13 cellular contexts compared by ENCODE assay signal in genomic region chr2:224944707-224945106, GRCh38.
DNase-seq lines count a peak whose midpoint lies in the region; ATAC-seq and TF ChIP-seq lines count a peak whose summit lies in the region.
"Had no signal": no experiment of that assay in that cellular context is flagged by ENCODE, and none has a peak within 500 bp of the region (broad histone marks: within the 10 kb centered on the region; RNA-seq: fewer than 3 reads in every experiment).

No MANE protein-coding gene starts in this region.

- no peaks in the 10 kb centered on the region for H3K79me2 ChIP-seq in GM23338 (replicated peaks; ENCODE audit: insufficient read depth)

- peak overlapping the region; percentile 29 for H2AFZ ChIP-seq in GM23338

- peak overlapping the region; percentile 90 to 98 (median 94) for H3K4me3 Mint-ChIP-seq in CD4-positive, CD25-positive, alpha-beta regulatory T cell
- H3K4me3 Mint-ChIP-seq in GM23338: no peak overlapping the region
- H3K4me3 Mint-ChIP-seq in activated T-helper 2 cell treated with anti-CD3 and anti-CD28 coated beads, Interferon-gamma antibody, Interleukin-2, Interleukin-4, amounts not matched to agents 10 μg/mL and 5 μg/mL and 100 μg/mL, durations not matched to agents 14 hours and 24 hours and 36 hours (ENCODE audit: low read depth): peak overlapping the region; percentile 83
- H3K4me3 Mint-ChIP-seq in naive B cell: peak overlapping the region; percentile 78 to 94 (median 86)

- no peaks in the 10 kb centered on the region for H3K27me3 ChIP-seq in CD4-positive, CD25-positive, alpha-beta regulatory T cell (ENCODE audit: control insufficient read depth, insufficient read depth, low read length)
- H3K27me3 ChIP-seq in GM23338 (ENCODE audit: insufficient read depth): no peaks in the 10 kb centered on the region
- H3K27me3 ChIP-seq: right lobe of liver had no signal

- peaks cover 70% of the 10 kb centered on the region for H3K4me1 ChIP-seq in CD4-positive, CD25-positive, alpha-beta regulatory T cell (ENCODE audit: control insufficient read depth, insufficient read depth, low read length, poor library complexity, severe bottlenecking)
- H3K4me1 ChIP-seq in GM23338 (ENCODE audit: insufficient read depth): peaks cover 24% of the 10 kb centered on the region
- H3K4me1 ChIP-seq: right lobe of liver had no signal

- intact Hi-C loops in activated T-helper 2 cell treated with anti-CD3 and anti-CD28 coated beads, Interferon-gamma antibody, Interleukin-2, Interleukin-4, amounts not matched to agents 10 μg/mL and 5 μg/mL and 100 μg/mL, durations not matched to agents 14 hours and 24 hours and 36 hours (cut with micrococcal nuclease): no loop called here

- peak overlapping the region; percentile 88 for H3K27ac ChIP-seq in CD4-positive, CD25-positive, alpha-beta regulatory T cell (ENCODE audit: insufficient read depth, low read length, poor library complexity, severe bottlenecking)
- H3K27ac ChIP-seq in GM23338 (ENCODE audit: low read depth): no peak overlapping the region
- H3K27ac ChIP-seq: right lobe of liver had no signal

- H3K9me3 Mint-ChIP-seq in CD4-positive, CD25-positive, alpha-beta regulatory T cell: peaks cover 0 to 2% (median 0%) of the 10 kb centered on the region in 7 donors
- no peaks in the 10 kb centered on the region for H3K9me3 Mint-ChIP-seq in GM23338
- H3K9me3 Mint-ChIP-seq in activated T-helper 2 cell treated with anti-CD3 and anti-CD28 coated beads, Interferon-gamma antibody, Interleukin-2, Interleukin-4, amounts not matched to agents 10 μg/mL and 5 μg/mL and 100 μg/mL, durations not matched to agents 14 hours and 24 hours and 36 hours: no peaks in the 10 kb centered on the region
- H3K9me3 Mint-ChIP-seq in naive B cell: peaks cover 0 to 2% (median 0%) of the 10 kb centered on the region in 7 donors

- no peak for TF ChIP-seq CTCF in GM23338 (conservative IDR thresholded peaks at IDR 0.05; ENCODE audit: low read depth in 2 of 2)

- H4K20me1 ChIP-seq in GM23338 (replicated peaks; ENCODE audit: insufficient read depth): no peaks in the 10 kb centered on the region

- no peaks in the 10 kb centered on the region for H3K9me2 ChIP-seq in GM23338 (ENCODE audit: insufficient read depth)

- H3K36me3 Mint-ChIP-seq in CD4-positive, CD25-positive, alpha-beta regulatory T cell: peaks cover 11% of the 10 kb centered on the region
- H3K36me3 Mint-ChIP-seq in GM23338 (ENCODE audit: low read depth) (no peaks in the 10 kb centered on the region), naive B cell (peaks cover 0 to 6% of the 10 kb centered on the region in 2 donors)
- H3K36me3 Mint-ChIP-seq in activated T-helper 2 cell treated with anti-CD3 and anti-CD28 coated beads, Interferon-gamma antibody, Interleukin-2, Interleukin-4, amounts not matched to agents 10 μg/mL and 5 μg/mL and 100 μg/mL, durations not matched to agents 14 hours and 24 hours and 36 hours (ENCODE audit: low read depth): peaks cover 48% of the 10 kb centered on the region

- H3K9me3 ChIP-seq in CD4-positive, CD25-positive, alpha-beta regulatory T cell (ENCODE audit: control insufficient read depth in 2 of 2, low read length in 2 of 2): no peaks in the 10 kb centered on the region
- H3K9me3 ChIP-seq: right lobe of liver had no signal

- H3F3A ChIP-seq in GM23338 (replicated peaks; ENCODE audit: low read depth): no peaks in the 10 kb centered on the region

- H3K36me3 ChIP-seq in CD4-positive, CD25-positive, alpha-beta regulatory T cell (ENCODE audit: control insufficient read depth, insufficient read depth, low read length): peaks cover 3% of the 10 kb centered on the region
- H3K36me3 ChIP-seq in GM23338 (ENCODE audit: insufficient read depth): no peaks in the 10 kb centered on the region
- H3K36me3 ChIP-seq: right lobe of liver had no signal

- peak overlapping the region; percentile 99 for H3K4me3 ChIP-seq in CD4-positive, CD25-positive, alpha-beta regulatory T cell (ENCODE audit: low read depth, low read length)
- H3K4me3 ChIP-seq in GM23338: no peak overlapping the region
- H3K4me3 ChIP-seq: right lobe of liver had no signal

- peak overlapping the region; percentile 65 for H3K4me2 ChIP-seq in GM23338

- H3K27ac Mint-ChIP-seq in CD4-positive, CD25-positive, alpha-beta regulatory T cell: peak overlapping the region; percentile 94 to 98 (median 96)
- H3K27ac Mint-ChIP-seq in GM23338 (no peak overlapping the region), naive B cell (peak overlapping the region; percentile 39 to 94 (median 85))
- peak overlapping the region; percentile 84 for H3K27ac Mint-ChIP-seq in activated T-helper 2 cell treated with anti-CD3 and anti-CD28 coated beads, Interferon-gamma antibody, Interleukin-2, Interleukin-4, amounts not matched to agents 10 μg/mL and 5 μg/mL and 100 μg/mL, durations not matched to agents 14 hours and 24 hours and 36 hours

- peaks cover 31 to 84% (median 74%) of the 10 kb centered on the region in 4 donors for H3K4me1 Mint-ChIP-seq in CD4-positive, CD25-positive, alpha-beta regulatory T cell
- peaks cover 25% of the 10 kb centered on the region for H3K4me1 Mint-ChIP-seq in GM23338
- peaks cover 76% of the 10 kb centered on the region for H3K4me1 Mint-ChIP-seq in activated T-helper 2 cell treated with anti-CD3 and anti-CD28 coated beads, Interferon-gamma antibody, Interleukin-2, Interleukin-4, amounts not matched to agents 10 μg/mL and 5 μg/mL and 100 μg/mL, durations not matched to agents 14 hours and 24 hours and 36 hours (ENCODE audit: low read depth)
- H3K4me1 Mint-ChIP-seq in naive B cell: peaks cover 71 to 81% (median 72%) of the 10 kb centered on the region in 3 donors

- H3K27me3 Mint-ChIP-seq in CD4-positive, CD25-positive, alpha-beta regulatory T cell: no peaks in the 10 kb centered on the region
- H3K27me3 Mint-ChIP-seq in GM23338 (ENCODE audit: insufficient read depth, low read depth, poor library complexity): no peaks in the 10 kb centered on the region
- H3K27me3 Mint-ChIP-seq in activated T-helper 2 cell treated with anti-CD3 and anti-CD28 coated beads, Interferon-gamma antibody, Interleukin-2, Interleukin-4, amounts not matched to agents 10 μg/mL and 5 μg/mL and 100 μg/mL, durations not matched to agents 14 hours and 24 hours and 36 hours (ENCODE audit: low read depth): no peaks in the 10 kb centered on the region
- H3K27me3 Mint-ChIP-seq in naive B cell: no peaks in the 10 kb centered on the region

- peak in 1 of 3 donors; percentile 41 for DNase-seq in CD4-positive, CD25-positive, alpha-beta regulatory T cell
- no peak for DNase-seq in GM23338 (ENCODE audit: low spot score)
- DNase-seq in activated T-helper 2 cell treated with anti-CD3 and anti-CD28 coated beads, Interferon-gamma antibody, Interleukin-2, Interleukin-4, amounts not matched to agents 10 μg/mL and 5 μg/mL and 100 μg/mL, durations not matched to agents 14 hours and 24 hours and 36 hours (ENCODE audit: low spot score): no peak
- DNase-seq in naive B cell: no peak
- no peak for DNase-seq in NCI-H1694 treated with DMSO at 0.1 percent for 48 hours (lab: John Stamatoyannopoulos, UW)
- DNase-seq: activated CD4-positive, alpha-beta T cell treated with anti-CD3 and anti-CD28 coated beads for 1 hour; C1 segment of cervical spinal cord; NCI-H524 treated with DMSO at 0.1 percent for 48 hours; right lobe of liver; SHP77 had no signal

- peak in 1 of 2 donors; percentile 10 for ATAC-seq in CD4-positive, CD25-positive, alpha-beta regulatory T cell (ENCODE audit: low read depth in 2 of 2)
- no peak for ATAC-seq in GM23338
- no peak for ATAC-seq in naive B cell (ENCODE audit: low read depth in 2 of 2)
- ATAC-seq in GM19324 (IDR thresholded peaks at IDR 0.05; ENCODE audit: low FRiP score, unreplicated experiment): no peak
- no peak for ATAC-seq in HG03457 (IDR thresholded peaks at IDR 0.05; ENCODE audit: unreplicated experiment)
- no peak for ATAC-seq in HG03521 (IDR thresholded peaks at IDR 0.05; ENCODE audit: unreplicated experiment)

TF ChIP-seq in GM23338, 12 proteins besides CTCF, POLR2A, EP300 and RAD21 (continues in another document):
- TF ChIP-seq POLR2AphosphoS5 (IDR thresholded peaks at IDR 0.05; ENCODE audit: low read depth) (no peak), EZH2phosphoT487 (IDR thresholded peaks at IDR 0.05; ENCODE audit: unreplicated experiment) (no peak), STAT1 (IDR thresholded peaks at IDR 0.05; ENCODE audit: unreplicated experiment) (no peak), ZNF114 (CRISPR knock-in tag; IDR thresholded peaks at IDR 0.05) (no peak), EZH2 (IDR thresholded peaks at IDR 0.05; ENCODE audit: low read depth, unreplicated experiment) (no peak)
